In genomic region chr11:94740975-94741707, GRCh38 we compare ENCODE assay signal across 8 cellular contexts. TPM values are rescaled to one million over a fixed set of nuclear protein-coding genes. Genes with fewer than 3 reads are reported as not detected.
A peak's percentile ranks its signal among the peaks of the same experiment; 100 is the strongest.
DNase-seq lines count a peak whose midpoint lies in the region; ATAC-seq and TF ChIP-seq lines count a peak whose summit lies in the region.

No MANE protein-coding gene starts in this region.

- no peaks in the 10 kb centered on the region for H3K9me3 ChIP-seq in CD8-positive, alpha-beta memory T cell (ENCODE audit: low read length)
- H3K9me3 ChIP-seq in naive thymus-derived CD4-positive, alpha-beta T cell (ENCODE audit: control insufficient read depth in 2 of 3, low read length in 3 of 3), result no peaks in the 10 kb centered on the region

- CTCF ChIA-PET in CD8-positive, alpha-beta memory T cell (lab: Charles Lee), result interaction anchor here (1.0 kb wide), 1 partner anchor 1723 kb away, joined by 3 read pairs; no protein-coding TSS in a partner anchor
- CTCF ChIA-PET in naive thymus-derived CD4-positive, alpha-beta T cell (lab: Charles Lee), result no interaction called here

- H3K4me3 ChIP-seq in CD8-positive, alpha-beta memory T cell (ENCODE audit: low read length), result no peak overlapping the region
- no peak overlapping the region for H3K4me3 ChIP-seq in naive thymus-derived CD4-positive, alpha-beta T cell (ENCODE audit: low read length)

- ATAC-seq in GM19372 (IDR thresholded peaks at IDR 0.05; ENCODE audit: low read depth, unreplicated experiment) (peak; percentile 68), HG03039 (IDR thresholded peaks at IDR 0.05; ENCODE audit: unreplicated experiment) (no peak)
- ATAC-seq in naive thymus-derived CD4-positive, alpha-beta T cell, result peak; percentile 46

- H3K36me3 ChIP-seq in CD8-positive, alpha-beta memory T cell (ENCODE audit: insufficient read depth, low read length), result no peaks in the 10 kb centered on the region
- no peaks in the 10 kb centered on the region for H3K36me3 ChIP-seq in naive thymus-derived CD4-positive, alpha-beta T cell (ENCODE audit: control insufficient read depth in 2 of 3, insufficient read depth in 3 of 3, low read length in 3 of 3)

- H3K36me3 Mint-ChIP-seq in CD8-positive, alpha-beta memory T cell, result no peaks in the 10 kb centered on the region
- H3K36me3 Mint-ChIP-seq in naive thymus-derived CD4-positive, alpha-beta T cell, result no peaks in the 10 kb centered on the region

- POLR2A ChIA-PET in CD8-positive, alpha-beta memory T cell (lab: Charles Lee), result no interaction called here
- POLR2A ChIA-PET in naive thymus-derived CD4-positive, alpha-beta T cell (lab: Charles Lee), result no interaction called here

- no peaks in the 10 kb centered on the region for H3K9me3 Mint-ChIP-seq in CD8-positive, alpha-beta memory T cell
- H3K9me3 Mint-ChIP-seq in naive thymus-derived CD4-positive, alpha-beta T cell, result no peaks in the 10 kb centered on the region

- peaks cover 19 to 46% of the 10 kb centered on the region in 2 donors for H3K27me3 Mint-ChIP-seq in CD8-positive, alpha-beta memory T cell
- H3K27me3 Mint-ChIP-seq in naive thymus-derived CD4-positive, alpha-beta T cell, result peaks cover 35 to 42% (median 38%) of the 10 kb centered on the region in 5 donors

- no peak for DNase-seq in CD8-positive, alpha-beta memory T cell
- DNase-seq in NCI-H1092 (lab: John Stamatoyannopoulos, UW), result peak; percentile 53
- DNase-seq in fibroblast of peridontal ligament (ENCODE audit: extremely low read depth), result peak; percentile 73
- peak in 2 of 9 donors; percentile 0 to 8 for DNase-seq in naive thymus-derived CD4-positive, alpha-beta T cell
- no peak for DNase-seq in GF-D8 (lab: John Stamatoyannopoulos, UW)

- H3K4me1 Mint-ChIP-seq in CD8-positive, alpha-beta memory T cell, result peaks cover 13 to 15% (median 15%) of the 10 kb centered on the region in 3 donors
- peaks cover 9 to 15% (median 14%) of the 10 kb centered on the region in 7 donors for H3K4me1 Mint-ChIP-seq in naive thymus-derived CD4-positive, alpha-beta T cell

- peak overlapping the region in 6 of 7 donors; percentile 17 to 74 (median 32) for H3K4me3 Mint-ChIP-seq in CD8-positive, alpha-beta memory T cell
- peak overlapping the region in 9 of 10 donors; percentile 50 to 82 (median 76) for H3K4me3 Mint-ChIP-seq in naive thymus-derived CD4-positive, alpha-beta T cell

- peaks cover 8% of the 10 kb centered on the region for H3K27me3 ChIP-seq in CD8-positive, alpha-beta memory T cell (ENCODE audit: insufficient read depth, low read length, poor library complexity, severe bottlenecking)
- H3K27me3 ChIP-seq in naive thymus-derived CD4-positive, alpha-beta T cell (ENCODE audit: control insufficient read depth in 2 of 2, insufficient read depth in 2 of 2, low read length in 2 of 2), result peaks cover 0 to 5% of the 10 kb centered on the region in 2 donors

- H3K27ac Mint-ChIP-seq in CD8-positive, alpha-beta memory T cell, result peak overlapping the region in 2 of 8 donors; percentile 51 to 71
- no peak overlapping the region for H3K27ac Mint-ChIP-seq in naive thymus-derived CD4-positive, alpha-beta T cell

- peak; percentile 78 for TF ChIP-seq CTCF in VCaP (conservative IDR thresholded peaks at IDR 0.05)

- intact Hi-C loops in naive thymus-derived CD4-positive, alpha-beta T cell (cut with micrococcal nuclease), result no loop called here

- no peak overlapping the region for H3K27ac ChIP-seq in CD8-positive, alpha-beta memory T cell (ENCODE audit: low read depth, low read length)
- peak overlapping the region; percentile 55 for H3K27ac ChIP-seq in VCaP
- no peak overlapping the region for H3K27ac ChIP-seq in naive thymus-derived CD4-positive, alpha-beta T cell (ENCODE audit: low read depth, low read length)

- no peaks in the 10 kb centered on the region for H3K4me1 ChIP-seq in CD8-positive, alpha-beta memory T cell (ENCODE audit: insufficient read depth, low read length)
- peaks cover 0 to 6% of the 10 kb centered on the region in 2 donors for H3K4me1 ChIP-seq in naive thymus-derived CD4-positive, alpha-beta T cell (ENCODE audit: control insufficient read depth in 2 of 2, insufficient read depth in 2 of 2, low read length in 2 of 2)

RNA-seq across cellular contexts. Expression of gene AMOTL1, which starts 27.0 kb away (rescaled TPM):
- total RNA-seq in CD8-positive, alpha-beta memory T cell, result under 1 TPM; 0.50 to 0.78 TPM
- 0.12 TPM for polyA plus RNA-seq in CD8-positive, alpha-beta memory T cell
- total RNA-seq in naive thymus-derived CD4-positive, alpha-beta T cell, result 1 to 10 TPM in 1 of 5 experiments, under 1 TPM in 3, not detected in 1; 0.05 to 6.3 (median 0.39) TPM
- under 1 TPM in 1 of 2 donors, not detected in 1; 0.07 TPM for polyA plus RNA-seq in naive thymus-derived CD4-positive, alpha-beta T cell

Comparison
In these comparisons a context has a peak if more than half of its experiments do, and no peak if none do; other contexts are left out.
1. DNase-seq: peak in NCI-H1092 (single experiment) and fibroblast of peridontal ligament (single experiment); none in CD8-positive, alpha-beta memory T cell (0 of 5) and GF-D8 (single experiment).